Comparison of ENCODE assay signal across 8 cellular contexts in genomic region chr16:3158498-3159314, GRCh38. TPM values are rescaled to one million over a fixed set of nuclear protein-coding genes. Genes with fewer than 3 reads are reported as not detected.
DNase-seq lines count a peak whose midpoint lies in the region; ATAC-seq and TF ChIP-seq lines count a peak whose summit lies in the region.

No MANE protein-coding gene starts in this region.

- peak; percentile 62 for DNase-seq in GM04504 (ENCODE audit: low read depth)
- DNase-seq in NCI-H748 (lab: John Stamatoyannopoulos, UW; ENCODE audit: unreplicated experiment): peak; percentile 75
- peak; percentile 92 for DNase-seq in activated CD4-positive, alpha-beta memory T cell treated with anti-CD3 and anti-CD28 coated beads for 36 hours
- DNase-seq in lower lobe of right lung: peak; percentile 92
- peak; percentile 69 to 81 (median 70) for DNase-seq in stimulated activated CD4-positive, alpha-beta T cell treated with anti-CD3 and anti-CD28 coated beads, TNF-alpha, amount 100 ng/mL, for 24 hours (ENCODE audit: low read depth in 3 of 3)

- H3K36me3 ChIP-seq in duodenal mucosa (ENCODE audit: control insufficient read depth in 1 of 2, insufficient read depth in 2 of 2, low read length in 2 of 2): no peaks in the 10 kb centered on the region
- H3K36me3 ChIP-seq in lower lobe of right lung: no peaks in the 10 kb centered on the region

- H3K27me3 Mint-ChIP-seq in activated CD4-positive, alpha-beta memory T cell treated with anti-CD3 and anti-CD28 coated beads for 36 hours: peaks cover 4% of the 10 kb centered on the region

- POLR2A ChIA-PET in activated CD4-positive, alpha-beta memory T cell treated with anti-CD3 and anti-CD28 coated beads for 36 hours (lab: Charles Lee): interaction anchor here (0.8 to 1.9 kb wide), 3 partner anchors 9 to 84 kb away, joined by 3 to 8 read pairs (median 6); partner anchors contain the start of gene ZNF213

- H3K9ac ChIP-seq in duodenal mucosa (ENCODE audit: low read depth in 1 of 2, low read length in 2 of 2): peak overlapping the region; percentile 74 to 86

- H3K36me3 Mint-ChIP-seq in activated CD4-positive, alpha-beta memory T cell treated with anti-CD3 and anti-CD28 coated beads for 36 hours: peaks cover 2% of the 10 kb centered on the region

- peaks cover 19% of the 10 kb centered on the region for H3K4me1 Mint-ChIP-seq in activated CD4-positive, alpha-beta memory T cell treated with anti-CD3 and anti-CD28 coated beads for 36 hours (ENCODE audit: low read depth)

- H3K9me3 ChIP-seq in duodenal mucosa (ENCODE audit: control insufficient read depth in 1 of 2, low read length in 2 of 2) (no peaks in the 10 kb centered on the region), lower lobe of right lung (no peaks in the 10 kb centered on the region)

- TF ChIP-seq CTCF in lower lobe of right lung (IDR thresholded peaks at IDR 0.05): no peak

- intact Hi-C loops in activated CD4-positive, alpha-beta memory T cell treated with anti-CD3 and anti-CD28 coated beads for 36 hours (cut with micrococcal nuclease): loop anchor here (1.0 kb wide), 1 partner anchor 8 kb away; no protein-coding TSS in a partner anchor
- intact Hi-C loops in lower lobe of right lung (cut with DNase I): no loop called here

- H3K27ac ChIP-seq in duodenal mucosa (ENCODE audit: low read depth, low read length) (peak overlapping the region; percentile 75), lower lobe of right lung (peak overlapping the region; percentile 93)

- H3K4me3 ChIP-seq in duodenal mucosa (ENCODE audit: low read depth in 1 of 2, low read length in 2 of 2) (peak overlapping the region; percentile 79 to 91), lower lobe of right lung (peak overlapping the region; percentile 84)

- peaks cover 0 to 21% of the 10 kb centered on the region in 2 donors for H3K4me1 ChIP-seq in duodenal mucosa (ENCODE audit: control insufficient read depth in 1 of 2, insufficient read depth in 2 of 2, low read length in 2 of 2)
- peaks cover 7% of the 10 kb centered on the region for H3K4me1 ChIP-seq in lower lobe of right lung

- ATAC-seq in HG03045 (IDR thresholded peaks at IDR 0.05; ENCODE audit: unreplicated experiment): peak; percentile 55
- ATAC-seq in lower lobe of right lung: peak; percentile 96 to 97
- ATAC-seq in GM21367 (IDR thresholded peaks at IDR 0.05; ENCODE audit: unreplicated experiment): no peak

- CTCF ChIA-PET in activated CD4-positive, alpha-beta memory T cell treated with anti-CD3 and anti-CD28 coated beads for 36 hours (lab: Charles Lee): interaction anchor here (0.6 to 2.8 kb wide), 10 partner anchors 10 to 127 kb away, joined by 3 to 15 read pairs (median 4); partner anchors contain the start of gene ZNF213

- H3K4me3 Mint-ChIP-seq in activated CD4-positive, alpha-beta memory T cell treated with anti-CD3 and anti-CD28 coated beads for 36 hours: peak overlapping the region; percentile 91

- H3K27ac Mint-ChIP-seq in activated CD4-positive, alpha-beta memory T cell treated with anti-CD3 and anti-CD28 coated beads for 36 hours: peak overlapping the region; percentile 83

- H3K9me3 Mint-ChIP-seq in activated CD4-positive, alpha-beta memory T cell treated with anti-CD3 and anti-CD28 coated beads for 36 hours: peaks cover 6% of the 10 kb centered on the region

- H3K27me3 ChIP-seq in duodenal mucosa (ENCODE audit: control insufficient read depth in 1 of 2, insufficient read depth in 2 of 2, low read length in 2 of 2) (no peaks in the 10 kb centered on the region), lower lobe of right lung (ENCODE audit: low read depth) (no peaks in the 10 kb centered on the region)

RNA-seq across cellular contexts. Expression of gene ZNF213, which starts 23.9 kb away (rescaled TPM):
- 1 to 10 TPM; 9.0 TPM for total RNA-seq in activated CD4-positive, alpha-beta memory T cell treated with anti-CD3 and anti-CD28 coated beads for 36 hours
- total RNA-seq in lower lobe of right lung: 10.2 TPM

RNA-seq across cellular contexts. Expression of gene OR1F1, which starts 29.3 kb away (rescaled TPM):
- not detected for total RNA-seq in activated CD4-positive, alpha-beta memory T cell treated with anti-CD3 and anti-CD28 coated beads for 36 hours
- total RNA-seq in lower lobe of right lung: not detected

RNA-seq across cellular contexts. Expression of gene ZNF205, which starts 46.3 kb away (rescaled TPM):
- total RNA-seq in activated CD4-positive, alpha-beta memory T cell treated with anti-CD3 and anti-CD28 coated beads for 36 hours: under 1 TPM in 1 of 2 experiments, not detected in 1; 0.21 TPM
- total RNA-seq in lower lobe of right lung: 11.9 TPM

RNA-seq across cellular contexts. Expression of gene ZSCAN10, which starts 59.6 kb away (rescaled TPM):
- under 1 TPM in 1 of 2 experiments, not detected in 1; 0.19 TPM for total RNA-seq in activated CD4-positive, alpha-beta memory T cell treated with anti-CD3 and anti-CD28 coated beads for 36 hours
- total RNA-seq in lower lobe of right lung: not detected

Comparison
In these comparisons a context has a peak if more than half of its experiments do, and no peak if none do; other contexts are left out.
1. RNA of gene ZNF205, which starts 46.3 kb away (total RNA-seq): 11.9 TPM in lower lobe of right lung (single experiment); 0.21 TPM in activated CD4-positive, alpha-beta memory T cell treated with anti-CD3 and anti-CD28 coated beads for 36 hours; every median in the first group is over 10 times any median in the second.
2. Peak in every context shown above with its lines, with median percentiles within 50 percentile points of each other: DNase-seq.